Comparison of ENCODE assay signal across 15 cellular contexts in genomic region chr15:38860682-38861081, GRCh38.
"Had no signal": no experiment of that assay in that cellular context is flagged by ENCODE, and none has a peak within 500 bp of the region (broad histone marks: within the 10 kb centered on the region; RNA-seq: fewer than 3 reads in every experiment).

No MANE protein-coding gene starts in this region.

- DNase-seq: activated CD4-positive, alpha-beta T cell treated with anti-CD3 and anti-CD28 coated beads, Interleukin-2, amount 50 U/mL, for 48 hours; activated naive CD4-positive, alpha-beta T cell treated with anti-CD3 and anti-CD28 coated beads for 36 hours; effector CD4-positive, alpha-beta T cell; esophagus squamous epithelium; mesendoderm; stimulated activated CD4-positive, alpha-beta T cell treated with anti-CD3 and anti-CD28 coated beads, Interleukin-2, amount 100 ng/mL, for 48 hours; stimulated activated naive CD4-positive, alpha-beta T cell; WERI-Rb-1 had no signal

- FAIRE-seq: astrocyte, colon, endothelial cell of umbilical vein, frontal cortex had no signal

- H3K36me3 ChIP-seq: cardiac muscle cell, esophagus squamous epithelium, transverse colon, WERI-Rb-1 had no signal

- H3K9me3 ChIP-seq: esophagus squamous epithelium, transverse colon had no signal

- H3K27me3 ChIP-seq: cardiac muscle cell, esophagus squamous epithelium, transverse colon had no signal

- ATAC-seq: natural killer cell treated with Interleukin-12 subunit alpha and Interleukin-12 subunit beta and Interleukin-15 and Interleukin-18, amount 100 ng/mL, for 72 hours had no signal

- H3K27ac ChIP-seq: cardiac muscle cell, transverse colon, WERI-Rb-1 had no signal

- H3K4me3 ChIP-seq: cardiac muscle cell, esophagus squamous epithelium, transverse colon had no signal
